Comparison of ENCODE assay signal across 10 cellular contexts in genomic region chr2:122191331-122191730, GRCh38.
DNase-seq lines count a peak whose midpoint lies in the region; ATAC-seq, FAIRE-seq and TF ChIP-seq lines count a peak whose summit lies in the region.
"Had no signal": no experiment of that assay in that cellular context is flagged by ENCODE, and none has a peak within 500 bp of the region (broad histone marks: within the 10 kb centered on the region; RNA-seq: fewer than 3 reads in every experiment).

No MANE protein-coding gene starts in this region.

- H3K4me3 Mint-ChIP-seq in stimulated activated memory B cell treated with anti-CD40 and anti-IgM and Interleukin-4, amounts not matched to agents 10 μg/mL and 1 μg/mL and 100 μg/mL, for 72 hours, result no peak overlapping the region
- H3K4me3 Mint-ChIP-seq: activated B cell treated with CpG ODN at 0.5 μM for 24 hours, natural killer cell had no signal

- no peak for TF ChIP-seq EP300 in ovary (IDR thresholded peaks at IDR 0.05)

- peaks cover 8% of the 10 kb centered on the region for H3K27me3 Mint-ChIP-seq in stimulated activated memory B cell treated with anti-CD40 and anti-IgM and Interleukin-4, amounts not matched to agents 10 μg/mL and 1 μg/mL and 100 μg/mL, for 72 hours

- no peaks in the 10 kb centered on the region for H3K4me1 Mint-ChIP-seq in stimulated activated memory B cell treated with anti-CD40 and anti-IgM and Interleukin-4, amounts not matched to agents 10 μg/mL and 1 μg/mL and 100 μg/mL, for 72 hours
- H3K4me1 Mint-ChIP-seq: activated B cell treated with CpG ODN at 0.5 μM for 24 hours, natural killer cell had no signal

- 43 to 66% (median 49%) methylated on average over 5 of the region's 5 CpGs for WGBS in ovary, 3 donors

- H3K36me3 Mint-ChIP-seq in stimulated activated memory B cell treated with anti-CD40 and anti-IgM and Interleukin-4, amounts not matched to agents 10 μg/mL and 1 μg/mL and 100 μg/mL, for 72 hours, result no peaks in the 10 kb centered on the region
- H3K36me3 Mint-ChIP-seq: natural killer cell had no signal

- H3K27ac ChIP-seq in SJCRH30 (no peak overlapping the region), kidney (ENCODE audit: low read depth in 2 of 2, low read length in 2 of 2) (no peak overlapping the region), ovary (no peak overlapping the region)

- no peak overlapping the region for H3K4me3 ChIP-seq in SJCRH30
- no peak overlapping the region for H3K4me3 ChIP-seq in kidney (ENCODE audit: low read length in 2 of 2)
- no peak overlapping the region for H3K4me3 ChIP-seq in ovary

- intact Hi-C loops in kidney (cut with DNase I), result no loop called here
- intact Hi-C loops in ovary (cut with DNase I), result no loop called here

- no peak for FAIRE-seq in kidney (lab: Jason Lieb, UNC)

- H3K9me3 ChIP-seq in SJCRH30 (replicated peaks) (no peaks in the 10 kb centered on the region), kidney (ENCODE audit: control insufficient read depth in 1 of 2, low read length in 2 of 2) (no peaks in the 10 kb centered on the region), ovary (no peaks in the 10 kb centered on the region)

- H3K9me3 Mint-ChIP-seq in stimulated activated memory B cell treated with anti-CD40 and anti-IgM and Interleukin-4, amounts not matched to agents 10 μg/mL and 1 μg/mL and 100 μg/mL, for 72 hours, result no peaks in the 10 kb centered on the region
- H3K9me3 Mint-ChIP-seq: activated B cell treated with CpG ODN at 0.5 μM for 24 hours, natural killer cell had no signal

- H3K27me3 ChIP-seq in SJCRH30 (no peaks in the 10 kb centered on the region), ovary (no peaks in the 10 kb centered on the region)

- H3K4me1 ChIP-seq in SJCRH30 (no peaks in the 10 kb centered on the region), kidney (ENCODE audit: control insufficient read depth in 1 of 2, insufficient read depth in 1 of 2, low read depth in 1 of 2, low read length in 2 of 2) (no peaks in the 10 kb centered on the region), ovary (ENCODE audit: insufficient read depth) (no peaks in the 10 kb centered on the region)

- no peaks in the 10 kb centered on the region for H3K36me3 ChIP-seq in SJCRH30
- H3K36me3 ChIP-seq in kidney (ENCODE audit: control insufficient read depth in 1 of 2, insufficient read depth in 2 of 2, low read length in 2 of 2), result no peaks in the 10 kb centered on the region
- no peaks in the 10 kb centered on the region for H3K36me3 ChIP-seq in ovary

- H3K27ac Mint-ChIP-seq in stimulated activated memory B cell treated with anti-CD40 and anti-IgM and Interleukin-4, amounts not matched to agents 10 μg/mL and 1 μg/mL and 100 μg/mL, for 72 hours, result no peak overlapping the region
- H3K27ac Mint-ChIP-seq: activated B cell treated with CpG ODN at 0.5 μM for 24 hours, natural killer cell had no signal

- ATAC-seq in HG03066 (IDR thresholded peaks at IDR 0.05; ENCODE audit: low read depth, unreplicated experiment), result peak; percentile 64
- no peak for ATAC-seq in stimulated activated memory B cell treated with anti-CD40 and anti-IgM and Interleukin-4, amounts not matched to agents 10 μg/mL and 1 μg/mL and 100 μg/mL, for 72 hours

- H3K9ac ChIP-seq in kidney (ENCODE audit: low read length in 2 of 2), result no peak overlapping the region

- TF ChIP-seq POLR2A in ovary (IDR thresholded peaks at IDR 0.05), result no peak

- TF ChIP-seq CTCF in kidney (IDR thresholded peaks at IDR 0.05; ENCODE audit: borderline replicate concordance, extremely low read depth, insufficient read depth) (peak; percentile 13), ovary (IDR thresholded peaks at IDR 0.05) (no peak)

- DNase-seq in NCI-H2081 (lab: John Stamatoyannopoulos, UW) (peak; percentile 7 to 44), NCI-H2081 treated with DMSO at 0.1 percent for 48 hours (lab: John Stamatoyannopoulos, UW) (no peak), SJCRH30 (peak; percentile 11 to 37), kidney (no peak), LoVo (ENCODE audit: low spot score) (no peak), ovary (no peak)
- DNase-seq: activated B cell treated with CpG ODN at 0.5 μM for 24 hours, natural killer cell had no signal

Comparison
In these comparisons a context has a peak if more than half of its experiments do, and no peak if none do; other contexts are left out.
1. DNase-seq: peak in NCI-H2081 (2 of 2) and SJCRH30 (2 of 2); none in NCI-H2081 treated with DMSO at 0.1 percent for 48 hours (single experiment), kidney (single experiment), LoVo (single experiment) and ovary (0 of 5).